In genomic region chr10:124710266-124710881, GRCh38 we compare ENCODE assay signal across 17 cellular contexts. TPM values are rescaled to one million over a fixed set of nuclear protein-coding genes. Genes with fewer than 3 reads are reported as not detected.
DNase-seq lines count a peak whose midpoint lies in the region; ATAC-seq, FAIRE-seq and TF ChIP-seq lines count a peak whose summit lies in the region.
"Had no signal": no experiment of that assay in that cellular context is flagged by ENCODE, and none has a peak within 500 bp of the region (broad histone marks: within the 10 kb centered on the region; RNA-seq: fewer than 3 reads in every experiment).

No MANE protein-coding gene starts in this region.

- no peak overlapping the region for H3K4me3 ChIP-seq in BLaER1
- no peak overlapping the region for H3K4me3 ChIP-seq in adipocyte (ENCODE audit: low read length)
- no peak overlapping the region for H3K4me3 ChIP-seq in kidney (ENCODE audit: low read length in 2 of 2)
- H3K4me3 ChIP-seq in gastrocnemius medialis: no peak overlapping the region
- H3K4me3 ChIP-seq: GM23248, pancreas had no signal

- H3K4me1 ChIP-seq in BLaER1 (peaks cover 99% of the 10 kb centered on the region), adipocyte (ENCODE audit: control insufficient read depth, insufficient read depth, low read length) (peaks cover 47% of the 10 kb centered on the region), kidney (ENCODE audit: control insufficient read depth in 1 of 2, insufficient read depth in 1 of 2, low read depth in 1 of 2, low read length in 2 of 2) (peaks cover 69 to 73% of the 10 kb centered on the region in 2 donors), gastrocnemius medialis (peaks cover 66 to 77% of the 10 kb centered on the region in 2 donors)

- ATAC-seq in gastrocnemius medialis: no peak
- no peak for ATAC-seq in GM18909 (IDR thresholded peaks at IDR 0.05; ENCODE audit: poor library complexity, unreplicated experiment)

- FAIRE-seq in kidney (lab: Jason Lieb, UNC): no peak
- FAIRE-seq: HTR-8/SVneo, pancreas had no signal

- peaks cover 26% of the 10 kb centered on the region for H3K36me3 ChIP-seq in BLaER1
- H3K36me3 ChIP-seq in adipocyte (ENCODE audit: control insufficient read depth, insufficient read depth, low read length, severe bottlenecking): peaks cover 11% of the 10 kb centered on the region
- H3K36me3 ChIP-seq in kidney (ENCODE audit: control insufficient read depth in 1 of 2, insufficient read depth in 2 of 2, low read length in 2 of 2): no peaks in the 10 kb centered on the region
- no peaks in the 10 kb centered on the region for H3K36me3 ChIP-seq in gastrocnemius medialis

- H3K27me3 ChIP-seq in BLaER1: no peaks in the 10 kb centered on the region
- H3K27me3 ChIP-seq in adipocyte (replicated peaks; ENCODE audit: control insufficient read depth, insufficient read depth, low read length): no peaks in the 10 kb centered on the region
- H3K27me3 ChIP-seq in gastrocnemius medialis: no peaks in the 10 kb centered on the region
- H3K27me3 ChIP-seq: pancreas had no signal

- no peak for DNase-seq in adipocyte (ENCODE audit: low read depth)
- peak; percentile 77 for DNase-seq in kidney
- DNase-seq in gastrocnemius medialis: no peak
- no peak for DNase-seq in AG08395 (ENCODE audit: low spot score)
- DNase-seq in Ammon's horn (ENCODE audit: low spot score): no peak
- DNase-seq in effector CD8-positive, alpha-beta T cell (lab: John Stamatoyannopoulos, UW): no peak
- DNase-seq: C1 segment of cervical spinal cord; central memory CD4-positive, alpha-beta T cell; foreskin fibroblast; GM23248; left cardiac atrium; NCI-H1105; pancreas had no signal

- H3K9ac ChIP-seq in BLaER1 (no peak overlapping the region), adipocyte (ENCODE audit: low read length) (peak overlapping the region; percentile 22), kidney (ENCODE audit: low read length in 2 of 2) (peak overlapping the region in 1 of 2 donors; percentile 60)
- H3K9ac ChIP-seq: GM23248 had no signal

- H3K9me3 ChIP-seq in BLaER1 (no peaks in the 10 kb centered on the region), adipocyte (ENCODE audit: control insufficient read depth, low read length) (no peaks in the 10 kb centered on the region), kidney (ENCODE audit: control insufficient read depth in 1 of 2, low read length in 2 of 2) (no peaks in the 10 kb centered on the region), gastrocnemius medialis (no peaks in the 10 kb centered on the region)
- H3K9me3 ChIP-seq: pancreas had no signal

- no peak for TF ChIP-seq POLR2A in gastrocnemius medialis (IDR thresholded peaks at IDR 0.05)

- in situ Hi-C loops in gastrocnemius medialis (cut with MboI; ENCODE audit: low sequenced_read_pairs in 4 of 4): no loop called here

- peaks cover 100% of the 10 kb centered on the region for H4K20me1 ChIP-seq in BLaER1

- peak overlapping the region; percentile 62 for H3K4me2 ChIP-seq in BLaER1

- no peak for TF ChIP-seq CTCF in kidney (IDR thresholded peaks at IDR 0.05; ENCODE audit: borderline replicate concordance, extremely low read depth, insufficient read depth)
- TF ChIP-seq CTCF in gastrocnemius medialis (IDR thresholded peaks at IDR 0.05 in 4 of 5, conservative IDR thresholded peaks at IDR 0.05 in 1 of 5): no peak

- intact Hi-C loops in kidney (cut with DNase I) (no loop called here), gastrocnemius medialis (cut with DNase I; ENCODE audit: low total_unique reads) (no loop called here)

- H3K27ac ChIP-seq in BLaER1: peak overlapping the region; percentile 28; the same call in 1 of the 2 replicates
- H3K27ac ChIP-seq in kidney (ENCODE audit: low read depth in 2 of 2, low read length in 2 of 2): peak overlapping the region; percentile 84 to 87
- H3K27ac ChIP-seq in gastrocnemius medialis: peak overlapping the region; percentile 93 to 98 (median 96)
- H3K27ac ChIP-seq: GM23248, pancreas, VCaP had no signal

RNA-seq across cellular contexts. Expression of gene FAM53B, which starts 33.8 kb away (rescaled TPM):
- total RNA-seq in kidney: 30.0 TPM
- polyA plus RNA-seq in kidney (ENCODE audit: insufficient read depth, low read depth, low replicate concordance): 11.8 TPM
- total RNA-seq in gastrocnemius medialis: 100 to 1,000 TPM; 140 to 253 (median 192) TPM

Comparison
In these comparisons a context has a peak if more than half of its experiments do, and no peak if none do; other contexts are left out.
1. H3K27ac ChIP-seq: peak in every context shown above with its lines; median percentile 96 in gastrocnemius medialis; 86 in kidney; 28 in BLaER1.